Comparison of ENCODE assay signal across 9 cellular contexts in the genomic region with DNA sequence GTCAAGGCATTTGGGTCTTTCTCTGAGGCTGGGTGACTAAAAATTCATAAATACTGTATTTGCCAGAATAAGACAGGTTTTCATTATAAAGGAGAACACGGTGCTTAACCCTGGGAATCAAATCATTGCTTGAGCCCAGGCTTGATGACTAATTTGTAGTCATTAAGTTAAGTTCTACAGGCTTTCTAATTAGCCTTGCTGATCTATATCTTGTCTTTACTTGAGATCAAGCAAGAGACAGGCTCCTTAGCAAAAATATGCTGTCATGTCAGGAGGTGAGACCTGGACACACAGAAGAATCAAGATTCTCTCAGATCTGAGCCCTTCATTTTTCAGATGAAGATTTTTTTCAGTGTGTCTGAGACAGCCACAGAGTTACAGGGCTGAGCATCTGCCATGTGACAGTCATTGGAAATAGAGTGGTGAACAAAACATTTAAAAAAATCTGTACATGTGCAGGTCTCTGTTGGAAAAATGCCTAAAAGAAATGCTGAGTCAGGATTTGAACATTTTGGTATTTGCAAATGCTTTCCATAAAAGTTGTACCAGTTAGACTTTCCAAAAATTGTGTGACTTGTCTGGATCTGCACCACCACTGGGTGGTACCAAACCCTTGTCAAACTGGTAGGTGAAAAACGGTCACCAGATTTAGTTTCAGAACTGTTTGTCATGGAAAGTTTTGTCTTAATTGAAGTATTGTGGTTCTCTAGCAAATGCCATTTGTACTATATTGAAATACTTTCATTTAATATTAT. TPM values are rescaled to one million over a fixed set of nuclear protein-coding genes. Genes with fewer than 3 reads are reported as not detected.
DNase-seq lines count a peak whose midpoint lies in the region; ATAC-seq, FAIRE-seq and TF ChIP-seq lines count a peak whose summit lies in the region.
"Had no signal": no experiment of that assay in that cellular context is flagged by ENCODE, and none has a peak within 500 bp of the region (broad histone marks: within the 10 kb centered on the region; RNA-seq: fewer than 3 reads in every experiment).

No MANE protein-coding gene starts in this region.

- TF ChIP-seq POLR2A in IMR-90 (IDR thresholded peaks at IDR 0.05; ENCODE audit: low read depth, low read length): no peak
- no peak for TF ChIP-seq POLR2A in suprapubic skin (IDR thresholded peaks at IDR 0.05)

- H3K14ac ChIP-seq in IMR-90 (replicated peaks; ENCODE audit: low read depth, low read length): no peak overlapping the region

- no peak overlapping the region for H3K4me2 ChIP-seq in IMR-90 (ENCODE audit: low read depth, low read length)
- no peak overlapping the region for H3K4me2 ChIP-seq in astrocyte (ENCODE audit: low read length)
- H3K4me2 ChIP-seq: BLaER1 treated with 17β-estradiol and CSF1 and Interleukin-3, amounts not matched to agents 10 nM and 100 nM had no signal

- no peaks in the 10 kb centered on the region for H3K4me1 Mint-ChIP-seq in astrocyte (ENCODE audit: low read depth, unreplicated experiment)

- no peak overlapping the region for H3K18ac ChIP-seq in IMR-90 (ENCODE audit: low read depth, low read length)

- H3K27ac ChIP-seq in IMR-90 (ENCODE audit: insufficient read depth, low read length): no peak overlapping the region
- H3K27ac ChIP-seq in astrocyte (ENCODE audit: low read depth, low read length): no peak overlapping the region
- no peak overlapping the region for H3K27ac ChIP-seq in suprapubic skin
- H3K27ac ChIP-seq: BLaER1 treated with 17β-estradiol and CSF1 and Interleukin-3, amounts not matched to agents 10 nM and 100 nM had no signal

- no peaks in the 10 kb centered on the region for H4K20me1 ChIP-seq in IMR-90 (ENCODE audit: insufficient read depth, low read length)
- H4K20me1 ChIP-seq in astrocyte (ENCODE audit: insufficient read depth, low read length): no peaks in the 10 kb centered on the region

- H4K91ac ChIP-seq in IMR-90 (ENCODE audit: insufficient read depth, low read depth, low read length): no peak overlapping the region

- no peak overlapping the region for H3K4me3 Mint-ChIP-seq in astrocyte (ENCODE audit: unreplicated experiment)

- no peak overlapping the region for H3K9ac ChIP-seq in IMR-90 (ENCODE audit: low read depth, low read length)
- H3K9ac ChIP-seq in astrocyte (ENCODE audit: low read length): no peak overlapping the region
- H3K9ac ChIP-seq: BLaER1 treated with 17β-estradiol and CSF1 and Interleukin-3, amounts not matched to agents 10 nM and 100 nM had no signal

- H4K8ac ChIP-seq in IMR-90 (ENCODE audit: low read depth in 2 of 2, low read length in 2 of 2): no peak overlapping the region

- no CpG with 5 or more reads among the region's 2 CpGs for WGBS in IMR-90 (ENCODE audit: extremely low coverage in 2 of 2, insufficient read length in 1 of 2), 2 experiments
- 32% methylated on average over 2 of the region's 2 CpGs for WGBS in suprapubic skin

- H2BK20ac ChIP-seq in IMR-90 (ENCODE audit: low read depth, low read length): no peak overlapping the region

- no peak overlapping the region for H2AK5ac ChIP-seq in IMR-90 (ENCODE audit: low read depth, low read length)

- H3K56ac ChIP-seq in IMR-90 (ENCODE audit: extremely low read depth, insufficient read depth, low read length): no peak overlapping the region

- H3K36me3 ChIP-seq in IMR-90 (ENCODE audit: control insufficient read depth, insufficient read depth, low read length) (peaks cover 9% of the 10 kb centered on the region), astrocyte (ENCODE audit: insufficient read depth, low read length) (peaks cover 20% of the 10 kb centered on the region), suprapubic skin (peaks cover 46% of the 10 kb centered on the region)

- TF ChIP-seq CTCF in IMR-90 (conservative IDR thresholded peaks at IDR 0.05; ENCODE audit: low read depth, low read length) (no peak; the same call in 1 of the 2 replicates), astrocyte (IDR thresholded peaks at IDR 0.05; ENCODE audit: insufficient read depth, low read depth, low read length) (peak; percentile 6), suprapubic skin (IDR thresholded peaks at IDR 0.05) (no peak)

- no peak overlapping the region for H2AK9ac ChIP-seq in IMR-90 (replicated peaks; ENCODE audit: low read depth, low read length, poor library complexity)

- H2AFZ ChIP-seq in IMR-90 (replicated peaks; ENCODE audit: low read length, poor library complexity) (no peak overlapping the region), astrocyte (ENCODE audit: low read depth, low read length) (no peak overlapping the region)

- intact Hi-C loops in IMR-90 (cut with micrococcal nuclease): no loop called here
- intact Hi-C loops in head of caudate nucleus (cut with DNase I): no loop called here

- no peaks in the 10 kb centered on the region for H3K27me3 Mint-ChIP-seq in astrocyte (ENCODE audit: low read depth, unreplicated experiment)

- no peak overlapping the region for H2BK5ac ChIP-seq in IMR-90 (ENCODE audit: low read depth, low read length, poor library complexity, severe bottlenecking)

- in situ Hi-C loops in IMR-90 (cut with MboI; ENCODE audit: low sequenced_read_pairs): no loop called here

- no peaks in the 10 kb centered on the region for H3K9me3 ChIP-seq in IMR-90 (ENCODE audit: control insufficient read depth, insufficient read depth, low read length)
- no peaks in the 10 kb centered on the region for H3K9me3 ChIP-seq in astrocyte (ENCODE audit: insufficient read depth, low read depth, low read length)
- H3K9me3 ChIP-seq in suprapubic skin: no peaks in the 10 kb centered on the region
- H3K9me3 ChIP-seq: BLaER1 treated with 17β-estradiol and CSF1 and Interleukin-3, amounts not matched to agents 10 nM and 100 nM had no signal

- H3K9me3 Mint-ChIP-seq in astrocyte (ENCODE audit: unreplicated experiment): no peaks in the 10 kb centered on the region

- H4K5ac ChIP-seq in IMR-90 (ENCODE audit: low read depth, low read length): no peak overlapping the region

- H3K79me2 ChIP-seq in astrocyte (ENCODE audit: insufficient read depth, low read length): peaks cover under 1% of the 10 kb centered on the region

- H3K4me3 ChIP-seq in IMR-90 (ENCODE audit: insufficient read depth, low read depth, low read length): no peak overlapping the region
- no peak overlapping the region for H3K4me3 ChIP-seq in astrocyte (ENCODE audit: insufficient read depth, low read depth, low read length)
- no peak overlapping the region for H3K4me3 ChIP-seq in suprapubic skin
- H3K4me3 ChIP-seq: BLaER1 treated with 17β-estradiol and CSF1 and Interleukin-3, amounts not matched to agents 10 nM and 100 nM had no signal

- ATAC-seq in IMR-90 (ENCODE audit: low read depth): no peak; the same call in 1 of the 2 replicates
- no peak for ATAC-seq in GM21447 (IDR thresholded peaks at IDR 0.05; ENCODE audit: unreplicated experiment)

- no peak for TF ChIP-seq EP300 in suprapubic skin (IDR thresholded peaks at IDR 0.05)

- POLR2A ChIA-PET in IMR-90 (lab: Charles Lee; ENCODE audit: unreplicated experiment): no interaction called here

- no peak for TF ChIP-seq RAD21 in IMR-90 (IDR thresholded peaks at IDR 0.05; ENCODE audit: low read length)

- H3K4me1 ChIP-seq in IMR-90 (ENCODE audit: control insufficient read depth, insufficient read depth, low read length) (no peaks in the 10 kb centered on the region), astrocyte (ENCODE audit: insufficient read depth, low read length) (no peaks in the 10 kb centered on the region), suprapubic skin (peaks cover 19% of the 10 kb centered on the region)
- H3K4me1 ChIP-seq: BLaER1 treated with 17β-estradiol and CSF1 and Interleukin-3, amounts not matched to agents 10 nM and 100 nM had no signal

- H3K27ac Mint-ChIP-seq in astrocyte (ENCODE audit: unreplicated experiment): no peak overlapping the region

- DNase-seq in NCI-H2196 (lab: John Stamatoyannopoulos, UW; ENCODE audit: unreplicated experiment) (peak; percentile 12), NCI-H2196 treated with DMSO at 0.1 percent for 48 hours (lab: John Stamatoyannopoulos, UW; ENCODE audit: unreplicated experiment) (no peak), IMR-90 (peak; percentile 10), astrocyte (ENCODE audit: low read depth) (peak; percentile 23), head of caudate nucleus (no peak), suprapubic skin (ENCODE audit: low spot score in 2 of 2) (no peak)
- peak; percentile 24 to 41 for DNase-seq in stimulated activated CD4-positive, alpha-beta T cell treated with anti-CD3 and anti-CD28 coated beads, Interleukin-2, amount 100 ng/mL, for 24 hours

- H3K9me1 ChIP-seq in IMR-90 (ENCODE audit: insufficient read depth, low read length): peaks cover 5% of the 10 kb centered on the region

- no peaks in the 10 kb centered on the region for H3K27me3 ChIP-seq in IMR-90 (ENCODE audit: control insufficient read depth, insufficient read depth, low read length)
- no peaks in the 10 kb centered on the region for H3K27me3 ChIP-seq in astrocyte (ENCODE audit: insufficient read depth, low read length)
- no peaks in the 10 kb centered on the region for H3K27me3 ChIP-seq in suprapubic skin
- H3K27me3 ChIP-seq: BLaER1 treated with 17β-estradiol and CSF1 and Interleukin-3, amounts not matched to agents 10 nM and 100 nM had no signal

- peaks cover 11% of the 10 kb centered on the region for H3K36me3 Mint-ChIP-seq in astrocyte (ENCODE audit: low read depth, unreplicated experiment)

- no peak for FAIRE-seq in astrocyte (lab: Jason Lieb, UNC)

- CTCF ChIA-PET in IMR-90 (lab: Yijun Ruan, JAX): no interaction called here

- H3K79me1 ChIP-seq in IMR-90 (ENCODE audit: low read depth in 1 of 2, low read length in 2 of 2): peaks cover 0 to 8% of the 10 kb centered on the region in 2 experiments; a peak in 2 of 4 replicates

- BruUV-seq in IMR-90 (replicated peaks; lab: Mats Ljungman, UMichigan): no TSS peak

- dilution Hi-C loops in IMR-90 (cut with HindIII; ENCODE audit: low sequenced_read_pairs, unreplicated experiment): no loop called here

- no peak overlapping the region for H3K23ac ChIP-seq in IMR-90 (ENCODE audit: low read depth, low read length)

- H2BK120ac ChIP-seq in IMR-90 (ENCODE audit: low read depth, low read length): no peak overlapping the region

- H3K4ac ChIP-seq in IMR-90 (ENCODE audit: low read depth, low read length): no peak overlapping the region

- no peak overlapping the region for H2BK15ac ChIP-seq in IMR-90 (ENCODE audit: low read depth, low read length)

TF ChIP-seq in IMR-90, 13 proteins besides CTCF, POLR2A, EP300 and RAD21:
- no peak for TF ChIP-seq SMC3 (IDR thresholded peaks at IDR 0.05; ENCODE audit: low read depth, low read length)
- peak; percentile 99 for TF ChIP-seq MAFK (IDR thresholded peaks at IDR 0.05; ENCODE audit: low read depth, low read length)
TF ChIP-seq in IMR-90: peak in this region for 1.

RNA-seq across cellular contexts. Expression of gene ACAT1, which starts 14.7 kb away (rescaled TPM):
- total RNA-seq in IMR-90 (2012; rRNA removed) (57.7 and 87.2 TPM in 2 replicates), astrocyte (36.4 and 48.1 TPM in 2 replicates), suprapubic skin (100 to 1,000 TPM in 2 of 4 donors, 10 to 100 TPM in 2; 84.1 to 131 (median 108) TPM)
- 54.1 and 59.9 TPM in 2 replicates for polyA plus RNA-seq in IMR-90 (2012; rRNA removed)
- polyA plus RNA-seq in IMR-90 (2012; cell fraction: cytosol; rRNA removed): 85.8 and 93.9 TPM in 2 replicates
- 22.5 and 32.7 TPM in 2 replicates for polyA plus RNA-seq in IMR-90 (2012; cell fraction: nucleus; rRNA removed; ENCODE audit: low replicate concordance)

Comparison
In these comparisons a context has a peak if more than half of its experiments do, and no peak if none do; other contexts are left out.
1. DNase-seq: peak in NCI-H2196 (single experiment), IMR-90 (single experiment), astrocyte (single experiment) and stimulated activated CD4-positive, alpha-beta T cell treated with anti-CD3 and anti-CD28 coated beads, Interleukin-2, amount 100 ng/mL, for 24 hours (2 of 2); none in NCI-H2196 treated with DMSO at 0.1 percent for 48 hours (single experiment), head of caudate nucleus (0 of 42) and suprapubic skin (0 of 2).